ENCODE assay signal across 26 cellular contexts in the genomic region with DNA sequence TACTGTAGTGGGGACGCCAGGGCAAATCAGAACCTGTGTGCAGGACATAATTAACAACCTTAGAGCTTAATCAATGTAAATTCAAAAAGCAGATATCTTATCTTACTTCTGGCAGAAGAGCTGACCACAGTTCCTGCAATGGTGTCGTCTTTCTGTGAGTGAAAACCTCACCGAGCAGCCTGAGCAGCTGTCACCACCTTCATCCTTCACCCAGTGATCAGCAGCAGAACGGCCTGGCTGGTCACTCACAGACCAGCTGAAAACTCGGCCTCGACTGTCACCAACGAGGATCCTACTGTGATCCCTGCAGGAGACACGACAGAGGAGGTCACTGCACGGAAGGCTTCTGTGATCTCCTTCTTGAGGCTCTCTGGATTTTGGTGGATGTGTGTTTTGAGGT.
"Had no signal": no experiment of that assay in that cellular context is flagged by ENCODE, and none has a peak within 500 bp of the region (broad histone marks: within the 10 kb centered on the region; RNA-seq: fewer than 3 reads in every experiment).

No MANE protein-coding gene starts in this region.

- H3K27me3 ChIP-seq: gastroesophageal sphincter, ovary, sigmoid colon, stomach, thyroid gland, upper lobe of left lung, vagina had no signal

- H3K36me3 ChIP-seq: ovary had no signal

- H3K27ac ChIP-seq: gastroesophageal sphincter, ovary, sigmoid colon, stomach, thyroid gland, upper lobe of left lung, vagina had no signal

- H3K9me3 ChIP-seq: gastroesophageal sphincter, ovary, sigmoid colon, stomach, thyroid gland, upper lobe of left lung, vagina had no signal

- ATAC-seq: activated naive CD8-positive, alpha-beta T cell treated with anti-CD3 and anti-CD28 coated beads, Interleukin-2, amount 50 U/mL, for 24 hours; effector memory CD8-positive, alpha-beta T cell; gastroesophageal sphincter; left lobe of liver; stimulated activated naive B cell treated with anti-CD40 and anti-IgM and Interleukin-4, amounts not matched to agents 10 μg/mL and 1 μg/mL and 100 μg/mL, for 72 hours; T-helper 17 cell had no signal

- DNase-seq: activated CD4-positive, alpha-beta memory T cell treated with anti-CD3 and anti-CD28 coated beads, Interleukin-2, amount 10 ng/mL, durations not matched to agents 7 days and 5 days; activated CD4-positive, alpha-beta T cell treated with anti-CD3 and anti-CD28 coated beads for 1 hour; activated CD4-positive, alpha-beta T cell treated with anti-CD3 and anti-CD28 coated beads, Interleukin-2, amount 10 ng/mL, durations not matched to agents 7 days and 5 days; activated CD8-positive, alpha-beta memory T cell treated with anti-CD3 and anti-CD28 coated beads, Interleukin-2, amount 50 U/mL, for 48 hours; activated gamma-delta T cell; activated naive CD4-positive, alpha-beta T cell treated with anti-CD3 and anti-CD28 coated beads, Interleukin-2, amount 10 ng/mL, durations not matched to agents 7 days and 5 days; activated naive CD8-positive, alpha-beta T cell treated with anti-CD3 and anti-CD28 coated beads, Interleukin-2, amount 50 U/mL, for 24 hours; activated T-cell treated with anti-CD3 and anti-CD28 coated beads, Interleukin-2, amount 50 U/mL, for 24 hours; cortex of kidney; effector memory CD8-positive, alpha-beta T cell; head of caudate nucleus; naive B cell; nephron progenitor cell; ovary; sigmoid colon; stimulated activated CD4-positive, alpha-beta T cell treated with anti-CD3 and anti-CD28 coated beads, Interleukin-2, amount 100 ng/mL, for 24 hours; stimulated activated naive B cell treated with anti-CD40 and anti-IgM and Interleukin-4, amounts not matched to agents 10 μg/mL and 1 μg/mL and 100 μg/mL, for 72 hours; stomach; T-helper 17 cell; T1000; thyroid gland; upper lobe of left lung had no signal

- H3K4me3 ChIP-seq: gastroesophageal sphincter, ovary, sigmoid colon, smooth muscle cell, stomach, thyroid gland, upper lobe of left lung, vagina had no signal

- H3K4me2 ChIP-seq: smooth muscle cell had no signal

- H3K4me1 ChIP-seq: vagina had no signal
